In genomic region chr17:57413848-57414651, GRCh38 we compare ENCODE assay signal across 1 cellular context.
TF ChIP-seq lines count a peak whose summit lies in the region.

No MANE protein-coding gene starts in this region.

TF ChIP-seq in H1, 55 proteins besides CTCF, POLR2A, EP300 and RAD21:
- no peak for TF ChIP-seq POU5F1 (IDR thresholded peaks at IDR 0.05; ENCODE audit: low read depth, low read length)
- no peak for TF ChIP-seq FOSL1 (IDR thresholded peaks at IDR 0.05; ENCODE audit: insufficient read depth, low read depth, low read length)
- no peak for TF ChIP-seq GTF2F1 (IDR thresholded peaks at IDR 0.05; ENCODE audit: borderline replicate concordance, low read depth, low read length)
- TF ChIP-seq ASH2L (IDR thresholded peaks at IDR 0.05; ENCODE audit: low read length), result no peak
- no peak for TF ChIP-seq CHD2 (IDR thresholded peaks at IDR 0.05; ENCODE audit: low read length)
- no peak for TF ChIP-seq EZH2 (IDR thresholded peaks at IDR 0.05; ENCODE audit: low read depth, low read length, severe bottlenecking)
- no peak for TF ChIP-seq HDAC6 (IDR thresholded peaks at IDR 0.05; ENCODE audit: low read depth, low read length)
- no peak for TF ChIP-seq PHF8 (conservative IDR thresholded peaks at IDR 0.05; ENCODE audit: low read depth, low read length)
- no peak for TF ChIP-seq ZNF274 (IDR thresholded peaks at IDR 0.05; ENCODE audit: borderline replicate concordance, extremely low read depth, low read length)
- no peak for TF ChIP-seq RXRA (IDR thresholded peaks at IDR 0.05; ENCODE audit: insufficient read depth, low read depth, low read length)
- TF ChIP-seq JUND (IDR thresholded peaks at IDR 0.05; ENCODE audit: low read length), result no peak
- TF ChIP-seq YY1 (IDR thresholded peaks at IDR 0.05; ENCODE audit: low read depth, low read length), result no peak
- TF ChIP-seq CBX5 (IDR thresholded peaks at IDR 0.05; ENCODE audit: low read depth, low read length), result no peak
- no peak for TF ChIP-seq ATF3 (IDR thresholded peaks at IDR 0.05; ENCODE audit: insufficient read depth, low read depth, low read length)
- no peak for TF ChIP-seq SIRT6 (IDR thresholded peaks at IDR 0.05; ENCODE audit: low read length)
- no peak for TF ChIP-seq SIX5 (IDR thresholded peaks at IDR 0.05; ENCODE audit: low read depth, low read length)
- TF ChIP-seq CHD1 (IDR thresholded peaks at IDR 0.05; ENCODE audit: low read depth, low read length), result no peak
- TF ChIP-seq KDM1A (IDR thresholded peaks at IDR 0.05; ENCODE audit: borderline replicate concordance, low read length), result no peak
